1 cellular context compared by ENCODE assay signal in the genomic region with DNA sequence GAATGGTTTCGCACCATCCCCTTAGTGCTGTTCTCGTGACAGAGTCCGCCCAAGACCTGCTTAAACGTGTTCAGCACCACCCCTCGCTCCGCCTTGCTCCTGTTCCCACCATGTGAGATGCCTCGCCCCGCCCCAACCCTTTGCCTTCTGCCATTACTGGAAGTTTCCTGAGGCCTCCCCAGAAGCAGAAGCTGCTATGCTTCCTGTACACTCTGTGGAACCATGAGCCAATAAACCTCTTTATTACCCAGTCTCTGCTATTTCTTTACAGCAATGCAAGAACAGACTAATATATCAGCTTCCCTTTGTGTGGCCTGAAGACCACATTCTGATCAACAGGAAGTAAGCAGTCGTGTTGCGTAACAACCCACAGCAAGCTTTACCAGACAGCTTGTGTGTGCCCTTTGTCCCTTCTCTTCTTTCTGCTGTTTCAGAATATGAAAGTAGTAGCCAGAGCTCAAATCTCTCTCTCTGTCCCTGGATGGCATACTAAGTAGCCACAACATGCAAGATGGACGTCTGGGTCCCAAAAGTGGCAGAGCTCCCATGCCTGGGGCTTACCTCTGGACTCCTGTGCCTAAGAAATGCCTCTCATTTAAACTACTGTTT.
TF ChIP-seq lines count a peak whose summit lies in the region.

No MANE protein-coding gene starts in this region.

TF ChIP-seq in HepG2, 621 proteins besides CTCF, POLR2A, EP300 and RAD21 (continued from another document and continues in another):
- TF ChIP-seq ZBTB40 (IDR thresholded peaks at IDR 0.05) (no peak), ZBTB40 (CRISPR knock-in tag; IDR thresholded peaks at IDR 0.05) (no peak), CSRNP1 (CRISPR knock-in tag; IDR thresholded peaks at IDR 0.05) (no peak), ZNF746 (CRISPR knock-in tag; IDR thresholded peaks at IDR 0.05) (no peak), SOX5 (CRISPR knock-in tag; IDR thresholded peaks at IDR 0.05; ENCODE audit: borderline replicate concordance) (peak; percentile 75; the same call in 1 of the 2 replicates), SETDB1 (CRISPR knock-in tag; IDR thresholded peaks at IDR 0.05; ENCODE audit: borderline replicate concordance) (no peak), SRSF4 (IDR thresholded peaks at IDR 0.05; ENCODE audit: low read depth, low read length, poor library complexity, severe bottlenecking) (no peak), ZNF121 (CRISPR knock-in tag; IDR thresholded peaks at IDR 0.05) (no peak), ZNF276 (CRISPR knock-in tag; IDR thresholded peaks at IDR 0.05; ENCODE audit: low read depth) (no peak), ZNF781 (CRISPR knock-in tag; IDR thresholded peaks at IDR 0.05; ENCODE audit: borderline replicate concordance, not compliant biosample characterization) (no peak), MED13 (CRISPR knock-in tag; IDR thresholded peaks at IDR 0.05) (no peak), TSC22D2 (CRISPR knock-in tag; IDR thresholded peaks at IDR 0.05; ENCODE audit: borderline replicate concordance) (no peak), SIN3B (IDR thresholded peaks at IDR 0.05; ENCODE audit: low read length) (no peak), HOXD1 (CRISPR knock-in tag; IDR thresholded peaks at IDR 0.05) (no peak), NFRKB (IDR thresholded peaks at IDR 0.05) (no peak), PLRG1 (conservative IDR thresholded peaks at IDR 0.05) (no peak), ZNF136 (CRISPR knock-in tag; IDR thresholded peaks at IDR 0.05; ENCODE audit: low read depth) (no peak), ATF6 (CRISPR knock-in tag; conservative IDR thresholded peaks at IDR 0.05) (no peak), ZNF138 (CRISPR knock-in tag; IDR thresholded peaks at IDR 0.05; ENCODE audit: low read depth) (no peak), IKZF1 (IDR thresholded peaks at IDR 0.05) (no peak), ZNF549 (CRISPR knock-in tag; IDR thresholded peaks at IDR 0.05) (no peak), ONECUT2 (CRISPR knock-in tag; IDR thresholded peaks at IDR 0.05) (no peak), POLR2AphosphoS2 (IDR thresholded peaks at IDR 0.05; ENCODE audit: low read depth, low read length) (no peak), PHF21A (CRISPR knock-in tag; IDR thresholded peaks at IDR 0.05) (no peak), TARDBP (CRISPR knock-in tag; IDR thresholded peaks at IDR 0.05) (peak; percentile 82; the same call in 1 of the 2 replicates)
- TF ChIP-seq, protein P1, sequence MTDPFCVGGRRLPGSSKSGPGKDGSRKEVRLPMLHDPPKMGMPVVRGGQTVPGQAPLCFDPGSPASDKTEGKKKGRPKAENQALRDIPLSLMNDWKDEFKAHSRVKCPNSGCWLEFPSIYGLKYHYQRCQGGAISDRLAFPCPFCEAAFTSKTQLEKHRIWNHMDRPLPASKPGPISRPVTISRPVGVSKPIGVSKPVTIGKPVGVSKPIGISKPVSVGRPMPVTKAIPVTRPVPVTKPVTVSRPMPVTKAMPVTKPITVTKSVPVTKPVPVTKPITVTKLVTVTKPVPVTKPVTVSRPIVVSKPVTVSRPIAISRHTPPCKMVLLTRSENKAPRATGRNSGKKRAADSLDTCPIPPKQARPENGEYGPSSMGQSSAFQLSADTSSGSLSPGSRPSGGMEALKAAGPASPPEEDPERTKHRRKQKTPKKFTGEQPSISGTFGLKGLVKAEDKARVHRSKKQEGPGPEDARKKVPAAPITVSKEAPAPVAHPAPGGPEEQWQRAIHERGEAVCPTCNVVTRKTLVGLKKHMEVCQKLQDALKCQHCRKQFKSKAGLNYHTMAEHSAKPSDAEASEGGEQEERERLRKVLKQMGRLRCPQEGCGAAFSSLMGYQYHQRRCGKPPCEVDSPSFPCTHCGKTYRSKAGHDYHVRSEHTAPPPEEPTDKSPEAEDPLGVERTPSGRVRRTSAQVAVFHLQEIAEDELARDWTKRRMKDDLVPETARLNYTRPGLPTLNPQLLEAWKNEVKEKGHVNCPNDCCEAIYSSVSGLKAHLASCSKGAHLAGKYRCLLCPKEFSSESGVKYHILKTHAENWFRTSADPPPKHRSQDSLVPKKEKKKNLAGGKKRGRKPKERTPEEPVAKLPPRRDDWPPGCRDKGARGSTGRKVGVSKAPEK (CRISPR knock-in tag; IDR thresholded peaks at IDR 0.05; ENCODE audit: borderline replicate concordance): no peak
- TF ChIP-seq, protein P2, sequence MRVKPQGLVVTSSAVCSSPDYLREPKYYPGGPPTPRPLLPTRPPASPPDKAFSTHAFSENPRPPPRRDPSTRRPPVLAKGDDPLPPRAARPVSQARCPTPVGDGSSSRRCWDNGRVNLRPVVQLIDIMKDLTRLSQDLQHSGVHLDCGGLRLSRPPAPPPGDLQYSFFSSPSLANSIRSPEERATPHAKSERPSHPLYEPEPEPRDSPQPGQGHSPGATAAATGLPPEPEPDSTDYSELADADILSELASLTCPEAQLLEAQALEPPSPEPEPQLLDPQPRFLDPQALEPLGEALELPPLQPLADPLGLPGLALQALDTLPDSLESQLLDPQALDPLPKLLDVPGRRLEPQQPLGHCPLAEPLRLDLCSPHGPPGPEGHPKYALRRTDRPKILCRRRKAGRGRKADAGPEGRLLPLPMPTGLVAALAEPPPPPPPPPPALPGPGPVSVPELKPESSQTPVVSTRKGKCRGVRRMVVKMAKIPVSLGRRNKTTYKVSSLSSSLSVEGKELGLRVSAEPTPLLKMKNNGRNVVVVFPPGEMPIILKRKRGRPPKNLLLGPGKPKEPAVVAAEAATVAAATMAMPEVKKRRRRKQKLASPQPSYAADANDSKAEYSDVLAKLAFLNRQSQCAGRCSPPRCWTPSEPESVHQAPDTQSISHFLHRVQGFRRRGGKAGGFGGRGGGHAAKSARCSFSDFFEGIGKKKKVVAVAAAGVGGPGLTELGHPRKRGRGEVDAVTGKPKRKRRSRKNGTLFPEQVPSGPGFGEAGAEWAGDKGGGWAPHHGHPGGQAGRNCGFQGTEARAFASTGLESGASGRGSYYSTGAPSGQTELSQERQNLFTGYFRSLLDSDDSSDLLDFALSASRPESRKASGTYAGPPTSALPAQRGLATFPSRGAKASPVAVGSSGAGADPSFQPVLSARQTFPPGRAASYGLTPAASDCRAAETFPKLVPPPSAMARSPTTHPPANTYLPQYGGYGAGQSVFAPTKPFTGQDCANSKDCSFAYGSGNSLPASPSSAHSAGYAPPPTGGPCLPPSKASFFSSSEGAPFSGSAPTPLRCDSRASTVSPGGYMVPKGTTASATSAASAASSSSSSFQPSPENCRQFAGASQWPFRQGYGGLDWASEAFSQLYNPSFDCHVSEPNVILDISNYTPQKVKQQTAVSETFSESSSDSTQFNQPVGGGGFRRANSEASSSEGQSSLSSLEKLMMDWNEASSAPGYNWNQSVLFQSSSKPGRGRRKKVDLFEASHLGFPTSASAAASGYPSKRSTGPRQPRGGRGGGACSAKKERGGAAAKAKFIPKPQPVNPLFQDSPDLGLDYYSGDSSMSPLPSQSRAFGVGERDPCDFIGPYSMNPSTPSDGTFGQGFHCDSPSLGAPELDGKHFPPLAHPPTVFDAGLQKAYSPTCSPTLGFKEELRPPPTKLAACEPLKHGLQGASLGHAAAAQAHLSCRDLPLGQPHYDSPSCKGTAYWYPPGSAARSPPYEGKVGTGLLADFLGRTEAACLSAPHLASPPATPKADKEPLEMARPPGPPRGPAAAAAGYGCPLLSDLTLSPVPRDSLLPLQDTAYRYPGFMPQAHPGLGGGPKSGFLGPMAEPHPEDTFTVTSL (CRISPR knock-in tag; IDR thresholded peaks at IDR 0.05; ENCODE audit: borderline replicate concordance): peak; percentile 81; the same call in 1 of the 2 replicates
